In the genomic region with DNA sequence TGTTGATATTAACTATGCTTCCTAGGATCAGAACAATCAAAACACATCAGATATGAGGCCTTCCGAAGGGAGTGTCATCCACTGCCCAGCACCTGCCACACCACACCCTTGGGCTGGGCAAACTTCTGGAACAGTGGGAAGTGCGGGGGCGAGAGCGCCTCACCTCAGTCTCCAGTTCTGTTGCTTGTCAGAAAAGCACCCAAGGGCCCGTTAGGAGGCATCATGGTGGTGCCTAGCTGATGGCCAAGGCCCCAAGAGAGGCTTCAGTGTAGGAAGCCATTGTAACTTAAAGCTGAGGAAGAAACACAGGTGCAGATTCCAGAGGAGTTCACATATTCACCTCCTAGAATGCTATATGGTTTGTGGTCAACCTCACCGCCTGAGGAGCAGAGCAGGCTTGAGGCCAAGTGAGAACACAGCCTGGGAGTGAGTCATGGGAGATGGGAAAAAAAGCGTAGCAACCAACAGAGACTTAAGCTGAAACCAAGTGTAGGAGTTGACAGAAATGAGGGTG, we compare ENCODE assay signal across 8 cellular contexts.
DNase-seq lines count a peak whose midpoint lies in the region; ATAC-seq lines count a peak whose summit lies in the region.

No MANE protein-coding gene starts in this region.

- H2BK12ac ChIP-seq in neuronal stem cell (ENCODE audit: low read length), result no peak overlapping the region

- H3K18ac ChIP-seq in mesendoderm (ENCODE audit: low read length) (no peak overlapping the region), neuronal stem cell (ENCODE audit: low read length) (no peak overlapping the region)

- H3K27ac ChIP-seq in mesendoderm (ENCODE audit: low read depth, low read length) (no peak overlapping the region), neuronal stem cell (replicated peaks; ENCODE audit: low read length) (no peak overlapping the region)

- peaks cover 25% of the 10 kb centered on the region for H3K27me3 Mint-ChIP-seq in stimulated activated memory B cell treated with anti-CD40 and anti-IgM and Interleukin-4, amounts not matched to agents 10 μg/mL and 1 μg/mL and 100 μg/mL, for 72 hours

- no peak overlapping the region for H3K27ac Mint-ChIP-seq in stimulated activated memory B cell treated with anti-CD40 and anti-IgM and Interleukin-4, amounts not matched to agents 10 μg/mL and 1 μg/mL and 100 μg/mL, for 72 hours

- no peak overlapping the region for H3K14ac ChIP-seq in neuronal stem cell (ENCODE audit: low read length)

- H3K79me1 ChIP-seq in mesendoderm (ENCODE audit: low read length) (no peaks in the 10 kb centered on the region), neuronal stem cell (ENCODE audit: low read depth, low read length) (no peaks in the 10 kb centered on the region)

- H3K23ac ChIP-seq in mesendoderm (ENCODE audit: low read length) (no peak overlapping the region), neuronal stem cell (ENCODE audit: low read depth, low read length, poor library complexity) (no peak overlapping the region)

- no peak overlapping the region for H4K8ac ChIP-seq in mesendoderm (ENCODE audit: low read depth, low read length)
- H4K8ac ChIP-seq in neuronal stem cell (ENCODE audit: low read depth, low read length), result no peak overlapping the region

- DNase-seq in HK-2 (ENCODE audit: unreplicated experiment), result peak; percentile 70
- DNase-seq in SW 1271 (lab: John Stamatoyannopoulos, UW), result peak; percentile 14 to 79
- peak; percentile 88 for DNase-seq in fibroblast of peridontal ligament (ENCODE audit: extremely low read depth)
- DNase-seq in stimulated activated CD4-positive, alpha-beta T cell treated with anti-CD3 and anti-CD28 coated beads, Interleukin-4, amount 100 ng/mL, for 24 hours, result peak; percentile 72
- no peak for DNase-seq in mesendoderm
- DNase-seq in neuronal stem cell (ENCODE audit: low spot score), result no peak

- no peak overlapping the region for H3K4me2 ChIP-seq in mesendoderm (ENCODE audit: low read length)
- H3K4me2 ChIP-seq in neuronal stem cell (ENCODE audit: insufficient read depth, low read length, poor library complexity, severe bottlenecking), result no peak overlapping the region

- H3K36me3 ChIP-seq in mesendoderm (ENCODE audit: control insufficient read depth, insufficient read depth, low read length) (no peaks in the 10 kb centered on the region), neuronal stem cell (replicated peaks in 1 of 2; ENCODE audit: control insufficient read depth in 2 of 2, insufficient read depth in 2 of 2, low read length in 2 of 2) (no peaks in the 10 kb centered on the region)

- no CpG with 5 or more reads among the region's 7 CpGs for WGBS in mesendoderm (ENCODE audit: extremely low coverage, insufficient coverage, low lambda C conversion rate)
- WGBS in neuronal stem cell (ENCODE audit: extremely low coverage in 2 of 2, insufficient read length in 2 of 2, insufficient replicate concordance in 1 of 2), 2 donors, result no CpG with 5 or more reads among the region's 7 CpGs

- no peaks in the 10 kb centered on the region for H3K9me3 ChIP-seq in neuronal stem cell (replicated peaks in 1 of 2; ENCODE audit: control insufficient read depth in 2 of 2, insufficient read depth in 1 of 2, low read depth in 1 of 2, low read length in 2 of 2)

- H3K56ac ChIP-seq in mesendoderm (ENCODE audit: low read length), result no peak overlapping the region

- H3K79me2 ChIP-seq in mesendoderm (ENCODE audit: control insufficient read depth, insufficient read depth, low read length), result no peaks in the 10 kb centered on the region

- H3K4me3 Mint-ChIP-seq in stimulated activated memory B cell treated with anti-CD40 and anti-IgM and Interleukin-4, amounts not matched to agents 10 μg/mL and 1 μg/mL and 100 μg/mL, for 72 hours, result no peak overlapping the region

- no peaks in the 10 kb centered on the region for H3K36me3 Mint-ChIP-seq in stimulated activated memory B cell treated with anti-CD40 and anti-IgM and Interleukin-4, amounts not matched to agents 10 μg/mL and 1 μg/mL and 100 μg/mL, for 72 hours

- H3K27me3 ChIP-seq in mesendoderm (ENCODE audit: insufficient read depth, low read length, poor library complexity), result no peaks in the 10 kb centered on the region
- H3K27me3 ChIP-seq in neuronal stem cell (ENCODE audit: control insufficient read depth in 3 of 3, insufficient read depth in 3 of 3, low read depth in 1 of 3, low read length in 3 of 3), result peaks cover 0 to 8% (median 0%) of the 10 kb centered on the region in 3 experiments

- H3K4me1 ChIP-seq in mesendoderm (ENCODE audit: control insufficient read depth, low read depth, low read length) (no peaks in the 10 kb centered on the region), neuronal stem cell (ENCODE audit: control insufficient read depth in 2 of 2, insufficient read depth in 1 of 2, low read depth in 1 of 2, low read length in 2 of 2) (no peaks in the 10 kb centered on the region)

- H3K9me3 Mint-ChIP-seq in stimulated activated memory B cell treated with anti-CD40 and anti-IgM and Interleukin-4, amounts not matched to agents 10 μg/mL and 1 μg/mL and 100 μg/mL, for 72 hours, result no peaks in the 10 kb centered on the region

- H2AK5ac ChIP-seq in mesendoderm (ENCODE audit: low read length), result no peak overlapping the region
- no peak overlapping the region for H2AK5ac ChIP-seq in neuronal stem cell (ENCODE audit: low read depth, low read length)

- H3K4me1 Mint-ChIP-seq in stimulated activated memory B cell treated with anti-CD40 and anti-IgM and Interleukin-4, amounts not matched to agents 10 μg/mL and 1 μg/mL and 100 μg/mL, for 72 hours, result peaks cover 6% of the 10 kb centered on the region

- H3K9ac ChIP-seq in mesendoderm (ENCODE audit: low read length) (no peak overlapping the region), neuronal stem cell (ENCODE audit: low read depth, low read length, poor library complexity) (no peak overlapping the region)

- no peak overlapping the region for H2BK5ac ChIP-seq in mesendoderm (ENCODE audit: low read length)
- no peak overlapping the region for H2BK5ac ChIP-seq in neuronal stem cell (ENCODE audit: low read length)

- no peak overlapping the region for H4K5ac ChIP-seq in mesendoderm (ENCODE audit: low read length)

- no peak overlapping the region for H3K4me3 ChIP-seq in mesendoderm (ENCODE audit: low read length)
- H3K4me3 ChIP-seq in neuronal stem cell (ENCODE audit: low read length in 2 of 2), result no peak overlapping the region

- H2BK15ac ChIP-seq in mesendoderm (replicated peaks; ENCODE audit: low read depth) (no peak overlapping the region), neuronal stem cell (ENCODE audit: low read length) (no peak overlapping the region)

- H4K91ac ChIP-seq in neuronal stem cell (ENCODE audit: low read depth, low read length, poor library complexity), result no peak overlapping the region

- H2BK120ac ChIP-seq in mesendoderm (ENCODE audit: low read depth, low read length), result no peak overlapping the region
- H2BK120ac ChIP-seq in neuronal stem cell (ENCODE audit: low read depth, low read length), result no peak overlapping the region

- H3K4ac ChIP-seq in mesendoderm (ENCODE audit: low read depth, low read length), result no peak overlapping the region
- no peak overlapping the region for H3K4ac ChIP-seq in neuronal stem cell (ENCODE audit: low read length)

- no peak for ATAC-seq in GM19467 (IDR thresholded peaks at IDR 0.05; ENCODE audit: unreplicated experiment)
- no peak for ATAC-seq in stimulated activated memory B cell treated with anti-CD40 and anti-IgM and Interleukin-4, amounts not matched to agents 10 μg/mL and 1 μg/mL and 100 μg/mL, for 72 hours

- H2AFZ ChIP-seq in neuronal stem cell (ENCODE audit: low read length), result no peak overlapping the region

Comparison
In these comparisons a context has a peak if more than half of its experiments do, and no peak if none do; other contexts are left out.
1. DNase-seq: peak in HK-2 (single experiment), SW 1271 (2 of 2), fibroblast of peridontal ligament (single experiment) and stimulated activated CD4-positive, alpha-beta T cell treated with anti-CD3 and anti-CD28 coated beads, Interleukin-4, amount 100 ng/mL, for 24 hours (single experiment); none in mesendoderm (single experiment) and neuronal stem cell (single experiment).